22 cellular contexts compared by ENCODE assay signal in genomic region chr5:83370957-83371356, GRCh38.
DNase-seq lines count a peak whose midpoint lies in the region; ATAC-seq and TF ChIP-seq lines count a peak whose summit lies in the region.
"Had no signal": no experiment of that assay in that cellular context is flagged by ENCODE, and none has a peak within 500 bp of the region (broad histone marks: within the 10 kb centered on the region; RNA-seq: fewer than 3 reads in every experiment).

No MANE protein-coding gene starts in this region.

- H2AFZ ChIP-seq in neuronal stem cell (ENCODE audit: low read length): no peak overlapping the region
- H2AFZ ChIP-seq: GM23338 had no signal

- TF ChIP-seq CTCF in CD14-positive monocyte (IDR thresholded peaks at IDR 0.05) (no peak), WERI-Rb-1 (IDR thresholded peaks at IDR 0.05; ENCODE audit: low read depth, low read length) (no peak), body of pancreas (IDR thresholded peaks at IDR 0.05) (no peak)
- TF ChIP-seq CTCF in activated CD8-positive, alpha-beta T cell treated with anti-CD3 and anti-CD28 coated beads for 36 hours (IDR thresholded peaks at IDR 0.05): no peak

- H4K8ac ChIP-seq in neuronal stem cell (ENCODE audit: low read depth, low read length): no peak overlapping the region

- no peaks in the 10 kb centered on the region for H3K79me1 ChIP-seq in neuronal stem cell (ENCODE audit: low read depth, low read length)

- H3K36me3 ChIP-seq in WERI-Rb-1 (no peaks in the 10 kb centered on the region), neuronal stem cell (replicated peaks in 1 of 2; ENCODE audit: control insufficient read depth in 2 of 2, insufficient read depth in 2 of 2, low read length in 2 of 2) (no peaks in the 10 kb centered on the region), body of pancreas (replicated peaks in 1 of 2; ENCODE audit: insufficient read depth in 1 of 2, low read depth in 2 of 2) (no peaks in the 10 kb centered on the region)

- no peak for DNase-seq in CD14-positive monocyte (ENCODE audit: low spot score)
- DNase-seq in HEK293T (ENCODE audit: extremely low spot score): no peak
- peak; percentile 44 for DNase-seq in WERI-Rb-1
- DNase-seq in neuronal stem cell (ENCODE audit: low spot score): peak; percentile 67
- DNase-seq in body of pancreas: no peak
- no peak for DNase-seq in activated CD8-positive, alpha-beta T cell treated with anti-CD3 and anti-CD28 coated beads for 36 hours
- no peak for DNase-seq in COLO829 (ENCODE audit: low spot score)
- DNase-seq: AML-193; Calu3; CD4-positive, alpha-beta memory T cell; DMS 273 treated with DMSO at 0.1 percent for 48 hours; DMS53; DND-41; EL; IMR-90; KBM-7 had no signal

- peaks cover 15% of the 10 kb centered on the region in 2 donors for H3K36me3 Mint-ChIP-seq in CD14-positive monocyte
- no peaks in the 10 kb centered on the region for H3K36me3 Mint-ChIP-seq in activated CD8-positive, alpha-beta T cell treated with anti-CD3 and anti-CD28 coated beads for 36 hours (ENCODE audit: low read depth)
- H3K36me3 Mint-ChIP-seq: CD4-positive, alpha-beta memory T cell had no signal

- no peak overlapping the region for H2BK12ac ChIP-seq in neuronal stem cell (ENCODE audit: low read length)

- H3K9me3 Mint-ChIP-seq in CD14-positive monocyte: peaks cover 0 to 7% (median 3%) of the 10 kb centered on the region in 7 donors
- peaks cover 1% of the 10 kb centered on the region for H3K9me3 Mint-ChIP-seq in activated CD8-positive, alpha-beta T cell treated with anti-CD3 and anti-CD28 coated beads for 36 hours
- H3K9me3 Mint-ChIP-seq: GM23338 had no signal

- no peak overlapping the region for H3K4me3 ChIP-seq in WERI-Rb-1 (ENCODE audit: low read depth, low read length)
- H3K4me3 ChIP-seq in neuronal stem cell (ENCODE audit: low read length in 2 of 2): no peak overlapping the region
- no peak overlapping the region for H3K4me3 ChIP-seq in body of pancreas
- H3K4me3 ChIP-seq: A549, GM12878, GM23338 had no signal

- H3K18ac ChIP-seq in neuronal stem cell (ENCODE audit: low read length): no peak overlapping the region

- H3K14ac ChIP-seq in neuronal stem cell (ENCODE audit: low read length): no peak overlapping the region

- WGBS in neuronal stem cell (ENCODE audit: extremely low coverage in 2 of 2, insufficient read length in 2 of 2, insufficient replicate concordance in 1 of 2), 2 donors: no CpG with 5 or more reads among the region's 1 CpG
- WGBS in body of pancreas, 2 donors: 19 to 25% methylated on average over 1 of the region's 1 CpG

- H3K27ac ChIP-seq in WERI-Rb-1 (no peak overlapping the region), neuronal stem cell (replicated peaks; ENCODE audit: low read length) (peak overlapping the region; percentile 75), body of pancreas (no peak overlapping the region)
- H3K27ac ChIP-seq: 22Rv1, A549, C4-2B had no signal

- H3K27me3 Mint-ChIP-seq in CD14-positive monocyte (ENCODE audit: low read depth in 3 of 3): peaks cover 0 to 3% (median 0%) of the 10 kb centered on the region in 3 donors
- peaks cover 4% of the 10 kb centered on the region for H3K27me3 Mint-ChIP-seq in activated CD8-positive, alpha-beta T cell treated with anti-CD3 and anti-CD28 coated beads for 36 hours
- H3K27me3 Mint-ChIP-seq: CD4-positive, alpha-beta memory T cell had no signal

- H3K9ac ChIP-seq in neuronal stem cell (ENCODE audit: low read depth, low read length, poor library complexity): no peak overlapping the region

- H3K4ac ChIP-seq in neuronal stem cell (ENCODE audit: low read length): no peak overlapping the region

- no peak overlapping the region for H2BK15ac ChIP-seq in neuronal stem cell (ENCODE audit: low read length)

- H3K4me1 ChIP-seq in neuronal stem cell (ENCODE audit: control insufficient read depth in 2 of 2, insufficient read depth in 1 of 2, low read depth in 1 of 2, low read length in 2 of 2): peaks cover 2 to 14% of the 10 kb centered on the region in 2 donors
- no peaks in the 10 kb centered on the region for H3K4me1 ChIP-seq in body of pancreas
- H3K4me1 ChIP-seq: A549 had no signal

- no peak overlapping the region for H3K4me3 Mint-ChIP-seq in CD14-positive monocyte
- H3K4me3 Mint-ChIP-seq in activated CD8-positive, alpha-beta T cell treated with anti-CD3 and anti-CD28 coated beads for 36 hours: no peak overlapping the region
- H3K4me3 Mint-ChIP-seq: CD4-positive, alpha-beta memory T cell; GM23338 had no signal

- TF ChIP-seq POLR2A in body of pancreas (IDR thresholded peaks at IDR 0.05): no peak

- H4K91ac ChIP-seq in neuronal stem cell (ENCODE audit: low read depth, low read length, poor library complexity): no peak overlapping the region

- H3K4me2 ChIP-seq in neuronal stem cell (ENCODE audit: insufficient read depth, low read length, poor library complexity, severe bottlenecking): no peak overlapping the region
- H3K4me2 ChIP-seq: A549, GM23338 had no signal

- H2AK5ac ChIP-seq in neuronal stem cell (ENCODE audit: low read depth, low read length): no peak overlapping the region

- H3K9me3 ChIP-seq in WERI-Rb-1 (ENCODE audit: severe bottlenecking) (peaks cover 2% of the 10 kb centered on the region), neuronal stem cell (replicated peaks in 1 of 2; ENCODE audit: control insufficient read depth in 2 of 2, insufficient read depth in 1 of 2, low read depth in 1 of 2, low read length in 2 of 2) (peaks cover 0 to 3% of the 10 kb centered on the region in 2 donors), body of pancreas (no peaks in the 10 kb centered on the region)
- H3K9me3 ChIP-seq: A549 had no signal

- intact Hi-C loops in CD14-positive monocyte (cut with micrococcal nuclease): loop anchor here in 1 of 2 donors (5.0 kb wide), 1 partner anchor 59 kb away; no protein-coding TSS in a partner anchor
- intact Hi-C loops in body of pancreas (cut with DNase I): no loop called here
- intact Hi-C loops in activated CD8-positive, alpha-beta T cell treated with anti-CD3 and anti-CD28 coated beads for 36 hours (cut with micrococcal nuclease): no loop called here

- H3K23ac ChIP-seq in neuronal stem cell (ENCODE audit: low read depth, low read length, poor library complexity): no peak overlapping the region

- H2BK5ac ChIP-seq in neuronal stem cell (ENCODE audit: low read length): no peak overlapping the region

- no peak overlapping the region for H2BK120ac ChIP-seq in neuronal stem cell (ENCODE audit: low read depth, low read length)

- peaks cover 62% of the 10 kb centered on the region for H3K4me1 Mint-ChIP-seq in CD14-positive monocyte
- H3K4me1 Mint-ChIP-seq in activated CD8-positive, alpha-beta T cell treated with anti-CD3 and anti-CD28 coated beads for 36 hours (ENCODE audit: low read depth): no peaks in the 10 kb centered on the region
- H3K4me1 Mint-ChIP-seq: CD4-positive, alpha-beta memory T cell; GM23338 had no signal

- ATAC-seq in body of pancreas: no peak
- ATAC-seq in activated CD8-positive, alpha-beta T cell treated with anti-CD3 and anti-CD28 coated beads for 36 hours: no peak
- ATAC-seq: A549, GM12878, GM23338, HCT116 had no signal

- H3K27me3 ChIP-seq in WERI-Rb-1 (ENCODE audit: insufficient read depth, low read depth, severe bottlenecking): no peaks in the 10 kb centered on the region
- no peaks in the 10 kb centered on the region for H3K27me3 ChIP-seq in neuronal stem cell (ENCODE audit: control insufficient read depth in 3 of 3, insufficient read depth in 3 of 3, low read depth in 1 of 3, low read length in 3 of 3)
- H3K27me3 ChIP-seq in body of pancreas: no peaks in the 10 kb centered on the region

- H3K27ac Mint-ChIP-seq in CD14-positive monocyte: peak overlapping the region; percentile 94 to 99 (median 97)
- no peak overlapping the region for H3K27ac Mint-ChIP-seq in activated CD8-positive, alpha-beta T cell treated with anti-CD3 and anti-CD28 coated beads for 36 hours
- H3K27ac Mint-ChIP-seq: CD4-positive, alpha-beta memory T cell; GM23338 had no signal

- POLR2A ChIA-PET in HEK293T (lab: Yijun Ruan, JAX): no interaction called here
- POLR2A ChIA-PET in activated CD8-positive, alpha-beta T cell treated with anti-CD3 and anti-CD28 coated beads for 36 hours (lab: Charles Lee): no interaction called here

- CTCF ChIA-PET in HEK293T (lab: Yijun Ruan, JAX): no interaction called here
- CTCF ChIA-PET in activated CD8-positive, alpha-beta T cell treated with anti-CD3 and anti-CD28 coated beads for 36 hours (lab: Charles Lee): interaction anchor here (0.9 kb wide), 1 partner anchor 31 kb away, joined by 3 read pairs; no protein-coding TSS in a partner anchor

TF ChIP-seq in HEK293T, 16 proteins besides CTCF, POLR2A, EP300 and RAD21:
- no peak for TF ChIP-seq ZNF384 (IDR thresholded peaks at IDR 0.05)
- TF ChIP-seq SUZ12 (IDR thresholded peaks at IDR 0.05): no peak
- no peak for TF ChIP-seq FOXK2 (IDR thresholded peaks at IDR 0.05)
- peak; percentile 50 for TF ChIP-seq PKNOX1 (IDR thresholded peaks at IDR 0.05)

Comparison
In these comparisons a context has a peak if more than half of its experiments do, and no peak if none do; other contexts are left out.
1. DNase-seq: peak in WERI-Rb-1 (single experiment) and neuronal stem cell (single experiment); none in CD14-positive monocyte (single experiment), HEK293T (single experiment), body of pancreas (0 of 4), activated CD8-positive, alpha-beta T cell treated with anti-CD3 and anti-CD28 coated beads for 36 hours (single experiment) and COLO829 (single experiment).